ENCODE assay signal across 6 cellular contexts in genomic region chr3:19284974-19285373, GRCh38.
"Had no signal": no experiment of that assay in that cellular context is flagged by ENCODE, and none has a peak within 500 bp of the region (broad histone marks: within the 10 kb centered on the region; RNA-seq: fewer than 3 reads in every experiment).

No MANE protein-coding gene starts in this region.

- H3K36me3 Mint-ChIP-seq: IgD-negative memory B cell had no signal

- H3K4me3 Mint-ChIP-seq: IgD-negative memory B cell had no signal

- H3K9me3 Mint-ChIP-seq: IgD-negative memory B cell had no signal

- H3K4me1 Mint-ChIP-seq: IgD-negative memory B cell had no signal

- H3K27ac Mint-ChIP-seq: IgD-negative memory B cell had no signal

- DNase-seq: IMR-90, KBM-7, KG1 had no signal

- ATAC-seq: HepG2, K562 had no signal

- H3K27me3 Mint-ChIP-seq: IgD-negative memory B cell had no signal
